Comparison of ENCODE assay signal across 8 cellular contexts in the genomic region with DNA sequence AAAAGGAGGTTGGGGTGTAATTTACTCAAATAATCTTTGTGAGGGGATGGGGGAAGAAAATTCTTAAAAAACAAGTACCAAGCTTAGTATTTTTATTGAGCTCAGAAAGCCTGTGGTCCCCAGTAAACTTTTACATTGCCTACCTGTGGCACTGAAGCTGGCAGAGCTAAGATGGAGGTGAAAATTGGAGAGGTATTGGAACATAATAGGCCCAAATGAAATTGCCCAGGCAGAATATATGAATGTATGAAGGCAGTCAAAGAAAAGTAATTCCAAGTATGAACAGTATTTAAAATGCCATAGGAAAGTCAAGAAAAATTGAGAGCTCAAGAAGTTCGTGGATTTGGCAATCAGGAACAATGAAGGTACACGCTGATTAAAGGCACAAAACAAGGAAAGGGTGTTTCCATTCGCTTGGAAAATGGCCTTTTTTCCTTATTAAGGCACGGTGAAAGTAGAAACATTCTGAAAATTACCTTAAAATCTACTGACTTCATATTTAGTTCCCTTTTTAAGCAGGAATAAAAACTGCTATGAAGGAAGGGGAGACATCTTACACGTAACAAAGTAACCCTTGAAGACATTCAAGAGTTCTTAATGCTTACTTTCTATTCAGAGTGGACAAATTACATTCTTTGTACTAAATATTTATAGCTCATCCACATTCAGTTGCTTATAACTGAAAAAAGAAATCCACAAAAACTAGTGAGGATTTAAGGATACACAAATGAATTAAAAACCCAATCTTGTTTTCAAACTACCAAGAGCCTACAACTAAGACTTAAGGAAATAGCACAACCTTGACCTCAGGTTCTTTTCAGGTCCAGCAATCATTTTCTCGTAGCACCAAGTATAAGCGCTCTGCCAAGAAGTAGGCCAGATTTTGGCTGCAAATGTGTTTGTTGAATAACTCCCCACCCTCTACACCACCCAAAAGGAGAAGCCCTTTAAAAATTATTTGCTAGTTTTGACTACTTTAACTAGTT. TPM values are rescaled to one million over a fixed set of nuclear protein-coding genes. Genes with fewer than 3 reads are reported as not detected.
A peak's percentile ranks its signal among the peaks of the same experiment; 100 is the strongest.
DNase-seq lines count a peak whose midpoint lies in the region; ATAC-seq, FAIRE-seq and TF ChIP-seq lines count a peak whose summit lies in the region.

No MANE protein-coding gene starts in this region.

- no peak for TF ChIP-seq POLR2A in sigmoid colon (IDR thresholded peaks at IDR 0.05)
- no peak for TF ChIP-seq POLR2A in GM12892 (IDR thresholded peaks at IDR 0.05; ENCODE audit: low read depth, low read length)

- intact Hi-C loops in sigmoid colon (cut with DNase I) = no loop called here

- no peaks in the 10 kb centered on the region for H3K9me3 ChIP-seq in sigmoid colon

- no peak for ATAC-seq in GM19455 (IDR thresholded peaks at IDR 0.05; ENCODE audit: unreplicated experiment)

- peak overlapping the region; percentile 100 for H3K27ac ChIP-seq in VCaP
- H3K27ac ChIP-seq in sigmoid colon = peak overlapping the region; percentile 98 to 99 (median 98)

- no peak for TF ChIP-seq EP300 in sigmoid colon (IDR thresholded peaks at IDR 0.05)

- H3K4me3 ChIP-seq in sigmoid colon = peak overlapping the region; percentile 76 to 97 (median 86)

- 1 to 5% methylated on average over 7 of the region's 7 CpGs for WGBS in sigmoid colon, 2 donors

- no peaks in the 10 kb centered on the region for H3K36me3 ChIP-seq in sigmoid colon

- no peak for FAIRE-seq in GM12892 (lab: Jason Lieb, UNC)

- DNase-seq in DMS79 treated with DMSO at 0.1 percent for 48 hours (lab: John Stamatoyannopoulos, UW) (peak; percentile 39), DMS79 (lab: John Stamatoyannopoulos, UW) (no peak), globus pallidus (ENCODE audit: low spot score) (peak; percentile 48), sigmoid colon (no peak), GM12892 (ENCODE audit: insufficient read length) (no peak), SIG-M5 treated with dmso at 0.1 percent for 504 hours (lab: John Stamatoyannopoulos, UW; ENCODE audit: unreplicated experiment) (no peak)

- H3K4me1 ChIP-seq in sigmoid colon = peaks cover 0 to 53% (median 46%) of the 10 kb centered on the region in 4 donors

- TF ChIP-seq CTCF in VCaP (conservative IDR thresholded peaks at IDR 0.05) (no peak), sigmoid colon (IDR thresholded peaks at IDR 0.05) (no peak)

- H3K27me3 ChIP-seq in sigmoid colon = no peaks in the 10 kb centered on the region

RNA-seq across cellular contexts. Expression of a gene that starts 3.2 kb away (rescaled TPM):
- total RNA-seq in sigmoid colon = 100 to 1,000 TPM in 3 of 4 donors, 10 to 100 TPM in 1; 84.7 to 109 (median 104) TPM
- polyA plus RNA-seq in sigmoid colon = 10 to 100 TPM; 20.6 to 38.7 (median 26.4) TPM
- polyA plus RNA-seq in GM12892 (2012; ENCODE audit: missing spikeins) = 41.5 TPM

Comparison
In these comparisons a context has a peak if more than half of its experiments do, and no peak if none do; other contexts are left out.
1. DNase-seq: peak in DMS79 treated with DMSO at 0.1 percent for 48 hours (single experiment) and globus pallidus (single experiment); none in DMS79 (single experiment), sigmoid colon (single experiment), GM12892 (single experiment) and SIG-M5 treated with dmso at 0.1 percent for 504 hours (single experiment).